In genomic region chr1:32047701-32048100, GRCh38 we compare ENCODE assay signal across 16 cellular contexts. TPM values are rescaled to one million over a fixed set of nuclear protein-coding genes. Genes with fewer than 3 reads are reported as not detected.
A peak's percentile ranks its signal among the peaks of the same experiment; 100 is the strongest.
DNase-seq lines count a peak whose midpoint lies in the region; ATAC-seq and TF ChIP-seq lines count a peak whose summit lies in the region.
"Had no signal": no experiment of that assay in that cellular context is flagged by ENCODE, and none has a peak within 500 bp of the region (broad histone marks: within the 10 kb centered on the region; RNA-seq: fewer than 3 reads in every experiment).

No MANE protein-coding gene starts in this region.

- no peak overlapping the region for H4K91ac ChIP-seq in IMR-90 (ENCODE audit: insufficient read depth, low read depth, low read length)

- TF ChIP-seq POLR2A in IMR-90 (IDR thresholded peaks at IDR 0.05; ENCODE audit: low read depth, low read length): no peak

- in situ Hi-C loops in IMR-90 (cut with MboI; ENCODE audit: low sequenced_read_pairs): no loop called here

- no peaks in the 10 kb centered on the region for H3K27me3 Mint-ChIP-seq in activated naive CD4-positive, alpha-beta T cell treated with anti-CD3 and anti-CD28 coated beads for 36 hours (ENCODE audit: low read depth)
- H3K27me3 Mint-ChIP-seq in activated naive CD4-positive, alpha-beta T cell treated with anti-CD3 and anti-CD28 coated beads, Interleukin-2, amount 10 ng/mL, durations not matched to agents 7 days and 5 days: no peaks in the 10 kb centered on the region
- no peaks in the 10 kb centered on the region for H3K27me3 Mint-ChIP-seq in stimulated activated memory B cell treated with anti-CD40 and anti-IgM and Interleukin-4, amounts not matched to agents 10 μg/mL and 1 μg/mL and 100 μg/mL, for 72 hours
- H3K27me3 Mint-ChIP-seq: CD8-positive, alpha-beta memory T cell had no signal

- H4K20me1 ChIP-seq in IMR-90 (ENCODE audit: insufficient read depth, low read length): peaks cover 49% of the 10 kb centered on the region

- no peak overlapping the region for H3K18ac ChIP-seq in IMR-90 (ENCODE audit: low read depth, low read length)

- peaks cover 12% of the 10 kb centered on the region for H3K4me1 ChIP-seq in IMR-90 (ENCODE audit: control insufficient read depth, insufficient read depth, low read length)

- intact Hi-C loops in activated naive CD4-positive, alpha-beta T cell treated with anti-CD3 and anti-CD28 coated beads for 36 hours (cut with micrococcal nuclease): no loop called here
- intact Hi-C loops in IMR-90 (cut with micrococcal nuclease): loop anchor here (1.0 to 2.0 kb wide), 2 partner anchors 15 to 29 kb away; no protein-coding TSS in a partner anchor

- no peak overlapping the region for H2AFZ ChIP-seq in IMR-90 (replicated peaks; ENCODE audit: low read length, poor library complexity)

- H3K9me3 Mint-ChIP-seq in activated naive CD4-positive, alpha-beta T cell treated with anti-CD3 and anti-CD28 coated beads for 36 hours: no peaks in the 10 kb centered on the region
- H3K9me3 Mint-ChIP-seq in activated naive CD4-positive, alpha-beta T cell treated with anti-CD3 and anti-CD28 coated beads, Interleukin-2, amount 10 ng/mL, durations not matched to agents 7 days and 5 days: no peaks in the 10 kb centered on the region
- no peaks in the 10 kb centered on the region for H3K9me3 Mint-ChIP-seq in stimulated activated memory B cell treated with anti-CD40 and anti-IgM and Interleukin-4, amounts not matched to agents 10 μg/mL and 1 μg/mL and 100 μg/mL, for 72 hours
- H3K9me3 Mint-ChIP-seq: CD8-positive, alpha-beta memory T cell had no signal

- H3K9me3 ChIP-seq in IMR-90 (ENCODE audit: control insufficient read depth, insufficient read depth, low read length): no peaks in the 10 kb centered on the region

- H2BK20ac ChIP-seq in IMR-90 (ENCODE audit: low read depth, low read length): no peak overlapping the region

- dilution Hi-C loops in IMR-90 (cut with HindIII; ENCODE audit: low sequenced_read_pairs, unreplicated experiment): no loop called here

- H3K23ac ChIP-seq in IMR-90 (ENCODE audit: low read depth, low read length): no peak overlapping the region

- H3K14ac ChIP-seq in IMR-90 (replicated peaks; ENCODE audit: low read depth, low read length): no peak overlapping the region

- H3K27ac Mint-ChIP-seq in activated naive CD4-positive, alpha-beta T cell treated with anti-CD3 and anti-CD28 coated beads for 36 hours: peak overlapping the region; percentile 24
- no peak overlapping the region for H3K27ac Mint-ChIP-seq in activated naive CD4-positive, alpha-beta T cell treated with anti-CD3 and anti-CD28 coated beads, Interleukin-2, amount 10 ng/mL, durations not matched to agents 7 days and 5 days
- H3K27ac Mint-ChIP-seq in stimulated activated memory B cell treated with anti-CD40 and anti-IgM and Interleukin-4, amounts not matched to agents 10 μg/mL and 1 μg/mL and 100 μg/mL, for 72 hours: peak overlapping the region; percentile 30

- peaks cover 11% of the 10 kb centered on the region for H3K9me1 ChIP-seq in IMR-90 (ENCODE audit: insufficient read depth, low read length)

- no peak overlapping the region for H3K4me3 ChIP-seq in IMR-90 (ENCODE audit: insufficient read depth, low read depth, low read length)
- H3K4me3 ChIP-seq in fibroblast of mammary gland (ENCODE audit: control insufficient read depth, low read depth, low read length): no peak overlapping the region

- no peak overlapping the region for H3K56ac ChIP-seq in IMR-90 (ENCODE audit: extremely low read depth, insufficient read depth, low read length)

- H3K36me3 ChIP-seq in IMR-90 (ENCODE audit: control insufficient read depth, insufficient read depth, low read length): peaks cover 42% of the 10 kb centered on the region

- peaks cover 26 to 54% of the 10 kb centered on the region in 2 experiments for H3K79me1 ChIP-seq in IMR-90 (ENCODE audit: low read depth in 1 of 2, low read length in 2 of 2)

- TF ChIP-seq RAD21 in IMR-90 (IDR thresholded peaks at IDR 0.05; ENCODE audit: low read length): no peak

- no peak overlapping the region; the same call in 1 of the 2 replicates for H3K27ac ChIP-seq in IMR-90 (ENCODE audit: insufficient read depth, low read length)

- H3K27me3 ChIP-seq in IMR-90 (ENCODE audit: control insufficient read depth, insufficient read depth, low read length): no peaks in the 10 kb centered on the region

- no peak overlapping the region for H4K8ac ChIP-seq in IMR-90 (ENCODE audit: low read depth in 2 of 2, low read length in 2 of 2)

- ATAC-seq in IMR-90 (ENCODE audit: low read depth) (peak; percentile 49), HG02642 (IDR thresholded peaks at IDR 0.05; ENCODE audit: poor library complexity, unreplicated experiment) (no peak)
- no peak for ATAC-seq in stimulated activated memory B cell treated with anti-CD40 and anti-IgM and Interleukin-4, amounts not matched to agents 10 μg/mL and 1 μg/mL and 100 μg/mL, for 72 hours

- no peak overlapping the region for H2BK15ac ChIP-seq in IMR-90 (ENCODE audit: low read depth, low read length)

- H3K4ac ChIP-seq in IMR-90 (ENCODE audit: low read depth, low read length): no peak overlapping the region

- no peak for DNase-seq in activated naive CD4-positive, alpha-beta T cell treated with anti-CD3 and anti-CD28 coated beads for 36 hours
- no peak for DNase-seq in activated naive CD4-positive, alpha-beta T cell treated with anti-CD3 and anti-CD28 coated beads, Interleukin-2, amount 10 ng/mL, durations not matched to agents 7 days and 5 days
- DNase-seq in IMR-90 (peak; percentile 75), fibroblast of mammary gland (ENCODE audit: low read depth) (peak; percentile 33), NCI-H2227 (lab: John Stamatoyannopoulos, UW; ENCODE audit: unreplicated experiment) (no peak)
- no peak for DNase-seq in stimulated activated CD8-positive, alpha-beta memory T cell treated with anti-CD3 and anti-CD28 coated beads, Interleukin-4, amount 100 ng/mL, for 48 hours
- DNase-seq: AML-193; CD8-positive, alpha-beta memory T cell; DMS 273 treated with DMSO at 0.1 percent for 48 hours; EL; KG1; NCI-H1105; NCI-H1694 treated with DMSO at 0.1 percent for 48 hours; NCI-H82 had no signal

- TF ChIP-seq CTCF in IMR-90 (conservative IDR thresholded peaks at IDR 0.05; ENCODE audit: low read depth, low read length): no peak
- no peak for TF ChIP-seq CTCF in fibroblast of mammary gland (conservative IDR thresholded peaks at IDR 0.05; ENCODE audit: control insufficient read depth, insufficient read depth, low read depth, low read length)

- CTCF ChIA-PET in activated naive CD4-positive, alpha-beta T cell treated with anti-CD3 and anti-CD28 coated beads for 36 hours (lab: Charles Lee): interaction anchor here (1.4 kb wide), 1 partner anchor 15 kb away, joined by 4 read pairs; no protein-coding TSS in a partner anchor
- CTCF ChIA-PET in activated naive CD4-positive, alpha-beta T cell treated with anti-CD3 and anti-CD28 coated beads, Interleukin-2, amount 10 ng/mL, durations not matched to agents 7 days and 5 days (lab: Charles Lee): no interaction called here
- CTCF ChIA-PET in IMR-90 (lab: Yijun Ruan, JAX): interaction anchor here (1.0 to 1.2 kb wide), 2 partner anchors 15 to 44 kb away, joined by 3 to 6 read pairs; no protein-coding TSS in a partner anchor

- BruUV-seq in IMR-90 (replicated peaks; lab: Mats Ljungman, UMichigan): no TSS peak

- H4K5ac ChIP-seq in IMR-90 (ENCODE audit: low read depth, low read length): no peak overlapping the region

- no peak overlapping the region for H3K9ac ChIP-seq in IMR-90 (ENCODE audit: low read depth, low read length)

- H3K4me1 Mint-ChIP-seq in activated naive CD4-positive, alpha-beta T cell treated with anti-CD3 and anti-CD28 coated beads for 36 hours (ENCODE audit: low read depth): peaks cover 8% of the 10 kb centered on the region
- no peaks in the 10 kb centered on the region for H3K4me1 Mint-ChIP-seq in activated naive CD4-positive, alpha-beta T cell treated with anti-CD3 and anti-CD28 coated beads, Interleukin-2, amount 10 ng/mL, durations not matched to agents 7 days and 5 days
- H3K4me1 Mint-ChIP-seq in stimulated activated memory B cell treated with anti-CD40 and anti-IgM and Interleukin-4, amounts not matched to agents 10 μg/mL and 1 μg/mL and 100 μg/mL, for 72 hours: peaks cover 10% of the 10 kb centered on the region

- no peak overlapping the region for H2AK9ac ChIP-seq in IMR-90 (replicated peaks; ENCODE audit: low read depth, low read length, poor library complexity)

- no peak overlapping the region for H2AK5ac ChIP-seq in IMR-90 (ENCODE audit: low read depth, low read length)

- H3K4me3 Mint-ChIP-seq in activated naive CD4-positive, alpha-beta T cell treated with anti-CD3 and anti-CD28 coated beads for 36 hours: no peak overlapping the region
- no peak overlapping the region for H3K4me3 Mint-ChIP-seq in activated naive CD4-positive, alpha-beta T cell treated with anti-CD3 and anti-CD28 coated beads, Interleukin-2, amount 10 ng/mL, durations not matched to agents 7 days and 5 days
- no peak overlapping the region for H3K4me3 Mint-ChIP-seq in stimulated activated memory B cell treated with anti-CD40 and anti-IgM and Interleukin-4, amounts not matched to agents 10 μg/mL and 1 μg/mL and 100 μg/mL, for 72 hours
- H3K4me3 Mint-ChIP-seq: CD8-positive, alpha-beta memory T cell had no signal

- H2BK120ac ChIP-seq in IMR-90 (ENCODE audit: low read depth, low read length): no peak overlapping the region

- peak overlapping the region; percentile 76 for H2BK5ac ChIP-seq in IMR-90 (ENCODE audit: low read depth, low read length, poor library complexity, severe bottlenecking)

- POLR2A ChIA-PET in IMR-90 (lab: Charles Lee; ENCODE audit: unreplicated experiment): interaction anchor here (0.7 kb wide), 1 partner anchor 14 kb away, joined by 7 read pairs; no protein-coding TSS in a partner anchor

- no peak overlapping the region for H3K4me2 ChIP-seq in IMR-90 (ENCODE audit: low read depth, low read length)

- H3K36me3 Mint-ChIP-seq in activated naive CD4-positive, alpha-beta T cell treated with anti-CD3 and anti-CD28 coated beads for 36 hours (ENCODE audit: low read depth): peaks cover 29% of the 10 kb centered on the region
- peaks cover 55% of the 10 kb centered on the region for H3K36me3 Mint-ChIP-seq in activated naive CD4-positive, alpha-beta T cell treated with anti-CD3 and anti-CD28 coated beads, Interleukin-2, amount 10 ng/mL, durations not matched to agents 7 days and 5 days
- H3K36me3 Mint-ChIP-seq in stimulated activated memory B cell treated with anti-CD40 and anti-IgM and Interleukin-4, amounts not matched to agents 10 μg/mL and 1 μg/mL and 100 μg/mL, for 72 hours: peaks cover 35% of the 10 kb centered on the region

RNA-seq across cellular contexts. Expression of gene TMEM39B, which starts 25.0 kb away (rescaled TPM):
- total RNA-seq in activated naive CD4-positive, alpha-beta T cell treated with anti-CD3 and anti-CD28 coated beads for 36 hours: 10 to 100 TPM; 17.2 to 17.6 TPM
- total RNA-seq in IMR-90 (2012; rRNA removed): 4.4 and 6.5 TPM in 2 replicates
- 28.7 and 30.2 TPM in 2 replicates for polyA plus RNA-seq in IMR-90 (2012; rRNA removed)
- polyA plus RNA-seq in IMR-90 (2012; cell fraction: cytosol; rRNA removed): 21.5 and 31.3 TPM in 2 replicates
- 26.5 and 45.9 TPM in 2 replicates for polyA plus RNA-seq in IMR-90 (2012; cell fraction: nucleus; rRNA removed; ENCODE audit: low replicate concordance)

RNA-seq across cellular contexts. Expression of gene KHDRBS1, which starts 34.0 kb away (rescaled TPM):
- total RNA-seq in activated naive CD4-positive, alpha-beta T cell treated with anti-CD3 and anti-CD28 coated beads for 36 hours: 100 to 1,000 TPM; 189 to 198 TPM
- 33.7 and 39.7 TPM in 2 replicates for total RNA-seq in IMR-90 (2012; rRNA removed)
- polyA plus RNA-seq in IMR-90 (2012; rRNA removed): 52.6 and 67.6 TPM in 2 replicates
- 40.2 and 51.4 TPM in 2 replicates for polyA plus RNA-seq in IMR-90 (2012; cell fraction: cytosol; rRNA removed)
- 41.3 and 49.0 TPM in 2 replicates for polyA plus RNA-seq in IMR-90 (2012; cell fraction: nucleus; rRNA removed; ENCODE audit: low replicate concordance)

Comparison
In these comparisons a context has a peak if more than half of its experiments do, and no peak if none do; other contexts are left out.
1. DNase-seq: peak in IMR-90 (single experiment) and fibroblast of mammary gland (single experiment); none in activated naive CD4-positive, alpha-beta T cell treated with anti-CD3 and anti-CD28 coated beads for 36 hours (single experiment), activated naive CD4-positive, alpha-beta T cell treated with anti-CD3 and anti-CD28 coated beads, Interleukin-2, amount 10 ng/mL, durations not matched to agents 7 days and 5 days (single experiment), NCI-H2227 (single experiment) and stimulated activated CD8-positive, alpha-beta memory T cell treated with anti-CD3 and anti-CD28 coated beads, Interleukin-4, amount 100 ng/mL, for 48 hours (single experiment).